1 cellular context compared by ENCODE assay signal in the genomic region with DNA sequence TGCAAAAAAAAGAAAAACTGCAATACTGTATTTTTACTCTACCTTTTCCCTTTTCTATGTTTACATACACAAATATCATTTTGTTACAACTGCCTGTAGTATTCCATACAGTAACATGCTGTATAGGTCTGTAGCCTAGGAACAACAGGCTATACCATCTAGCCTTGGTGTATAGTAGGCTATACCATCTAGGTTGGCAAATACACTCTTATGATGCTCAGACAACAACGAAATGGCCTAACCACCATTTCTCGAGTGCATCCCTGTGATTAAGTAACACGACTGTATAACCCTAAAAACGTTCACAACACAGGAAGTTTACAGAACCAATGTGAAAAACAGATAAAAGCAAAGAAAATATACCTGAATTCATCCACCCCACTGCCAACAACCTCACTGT.
TF ChIP-seq lines count a peak whose summit lies in the region.

No MANE protein-coding gene starts in this region.

TF ChIP-seq in K562, 482 proteins besides CTCF, POLR2A, EP300 and RAD21 (continued from another document):
- TF ChIP-seq, protein P1, sequence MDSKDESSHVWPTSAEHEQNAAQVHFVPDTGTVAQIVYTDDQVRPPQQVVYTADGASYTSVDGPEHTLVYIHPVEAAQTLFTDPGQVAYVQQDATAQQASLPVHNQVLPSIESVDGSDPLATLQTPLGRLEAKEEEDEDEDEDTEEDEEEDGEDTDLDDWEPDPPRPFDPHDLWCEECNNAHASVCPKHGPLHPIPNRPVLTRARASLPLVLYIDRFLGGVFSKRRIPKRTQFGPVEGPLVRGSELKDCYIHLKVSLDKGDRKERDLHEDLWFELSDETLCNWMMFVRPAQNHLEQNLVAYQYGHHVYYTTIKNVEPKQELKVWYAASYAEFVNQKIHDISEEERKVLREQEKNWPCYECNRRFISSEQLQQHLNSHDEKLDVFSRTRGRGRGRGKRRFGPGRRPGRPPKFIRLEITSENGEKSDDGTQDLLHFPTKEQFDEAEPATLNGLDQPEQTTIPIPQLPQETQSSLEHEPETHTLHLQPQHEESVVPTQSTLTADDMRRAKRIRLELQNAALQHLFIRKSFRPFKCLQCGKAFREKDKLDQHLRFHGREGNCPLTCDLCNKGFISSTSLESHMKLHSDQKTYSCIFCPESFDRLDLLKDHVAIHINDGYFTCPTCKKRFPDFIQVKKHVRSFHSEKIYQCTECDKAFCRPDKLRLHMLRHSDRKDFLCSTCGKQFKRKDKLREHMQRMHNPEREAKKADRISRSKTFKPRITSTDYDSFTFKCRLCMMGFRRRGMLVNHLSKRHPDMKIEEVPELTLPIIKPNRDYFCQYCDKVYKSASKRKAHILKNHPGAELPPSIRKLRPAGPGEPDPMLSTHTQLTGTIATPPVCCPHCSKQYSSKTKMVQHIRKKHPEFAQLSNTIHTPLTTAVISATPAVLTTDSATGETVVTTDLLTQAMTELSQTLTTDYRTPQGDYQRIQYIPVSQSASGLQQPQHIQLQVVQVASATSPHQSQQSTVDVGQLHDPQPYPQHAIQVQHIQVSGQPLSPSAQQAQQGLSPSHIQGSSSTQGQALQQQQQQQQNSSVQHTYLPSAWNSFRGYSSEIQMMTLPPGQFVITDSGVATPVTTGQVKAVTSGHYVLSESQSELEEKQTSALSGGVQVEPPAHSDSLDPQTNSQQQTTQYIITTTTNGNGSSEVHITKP (IDR thresholded peaks at IDR 0.05; ENCODE audit: partially characterized antibody), result peak; percentile 36
TF ChIP-seq in K562: peak in this region for 1.
